ENCODE assay signal across 8 cellular contexts in the genomic region with DNA sequence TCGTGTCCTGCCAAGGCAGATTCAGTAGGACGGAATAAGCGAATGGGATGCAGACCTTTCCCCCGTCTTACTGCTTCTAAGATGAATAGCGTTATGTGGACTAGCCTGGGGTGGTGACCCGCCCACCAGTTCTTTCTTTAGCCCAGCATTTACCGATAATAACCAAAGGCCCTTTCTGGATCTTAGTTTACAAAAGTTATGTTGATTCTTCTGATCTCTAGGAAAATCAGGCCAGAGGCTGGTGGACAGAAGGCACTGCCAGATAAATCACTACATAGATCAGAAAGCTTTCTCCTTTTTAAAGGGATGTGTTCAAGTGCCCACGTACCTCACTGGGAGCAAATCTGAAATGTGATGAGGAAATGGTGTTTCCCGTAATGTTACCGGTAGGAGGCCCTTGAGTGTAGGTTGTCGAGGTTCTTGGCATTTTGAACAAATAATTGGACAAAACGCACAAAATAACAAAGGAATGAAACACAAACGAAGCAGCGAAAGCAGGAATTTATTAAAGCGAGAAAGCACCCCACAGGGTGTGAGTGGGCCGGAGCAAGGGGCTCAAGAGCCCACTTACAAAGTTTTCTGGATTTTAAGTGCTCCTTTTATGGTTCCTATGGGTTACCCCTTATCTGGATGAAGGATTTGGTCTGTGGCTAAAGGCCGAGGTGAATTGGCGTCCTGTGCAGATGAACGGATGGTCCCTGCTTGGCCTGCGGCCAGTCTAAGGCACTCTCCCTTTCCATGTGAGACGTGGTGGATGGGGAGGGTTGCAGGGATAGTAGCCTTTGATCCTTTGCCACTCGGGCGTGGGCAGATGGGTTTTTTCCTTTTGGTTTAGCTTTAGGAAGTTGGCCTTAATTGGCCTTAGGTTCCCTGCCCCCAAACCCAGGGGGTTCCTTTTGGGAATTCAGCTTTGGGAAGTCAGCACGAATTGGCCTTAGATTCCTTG. TPM values are rescaled to one million over a fixed set of nuclear protein-coding genes. Genes with fewer than 3 reads are reported as not detected.
A peak's percentile ranks its signal among the peaks of the same experiment; 100 is the strongest.
DNase-seq lines count a peak whose midpoint lies in the region; ATAC-seq and TF ChIP-seq lines count a peak whose summit lies in the region.

No MANE protein-coding gene starts in this region.

- TF ChIP-seq POLR2A in stomach (IDR thresholded peaks at IDR 0.05), result no peak

- DNase-seq in Calu3 (peak; percentile 15), stomach (no peak), HK-2 (ENCODE audit: unreplicated experiment) (no peak)
- DNase-seq in activated naive CD4-positive, alpha-beta T cell treated with anti-CD3 and anti-CD28 coated beads, Interleukin-2, amount 50 U/mL, for 72 hours (ENCODE audit: low spot score in 2 of 2), result no peak

- no TSS peak for BruUV-seq in Calu3 (replicated peaks; lab: Mats Ljungman, UMichigan)

- H3K4me1 Mint-ChIP-seq in Calu3 (ENCODE audit: low read depth, unreplicated experiment), result peaks cover 29% of the 10 kb centered on the region

- TF ChIP-seq EP300 in stomach (IDR thresholded peaks at IDR 0.05), result no peak

- no peak for TF ChIP-seq CTCF in Calu3 (IDR thresholded peaks at IDR 0.05; ENCODE audit: unreplicated experiment)
- no peak for TF ChIP-seq CTCF in stomach (IDR thresholded peaks at IDR 0.05)

- H3K36me3 ChIP-seq in HUES6 (ENCODE audit: control insufficient read depth, insufficient read depth, low read length) (no peaks in the 10 kb centered on the region), stomach (no peaks in the 10 kb centered on the region)

- no peaks in the 10 kb centered on the region for H3K9me3 Mint-ChIP-seq in Calu3 (ENCODE audit: low read depth, unreplicated experiment)
- H3K9me3 Mint-ChIP-seq in activated naive CD4-positive, alpha-beta T cell treated with anti-CD3 and anti-CD28 coated beads, Interleukin-2, amount 50 U/mL, for 72 hours, result no peaks in the 10 kb centered on the region

- H3K27ac Mint-ChIP-seq in Calu3 (ENCODE audit: unreplicated experiment), result peak overlapping the region; percentile 64
- peak overlapping the region; percentile 97 to 99 for H3K27ac Mint-ChIP-seq in activated naive CD4-positive, alpha-beta T cell treated with anti-CD3 and anti-CD28 coated beads, Interleukin-2, amount 50 U/mL, for 72 hours

- no peaks in the 10 kb centered on the region for H3K9me3 ChIP-seq in HUES6 (ENCODE audit: control insufficient read depth, insufficient read depth, low read depth, low read length)
- H3K9me3 ChIP-seq in iPS-18c (ENCODE audit: control insufficient read depth, insufficient read depth, low read length), result peaks cover 2% of the 10 kb centered on the region
- no peaks in the 10 kb centered on the region for H3K9me3 ChIP-seq in stomach

- 2 to 8% (median 5%) methylated on average over 23 to 24 of the region's 24 CpGs for WGBS in stomach, 5 donors

- H3K4me3 ChIP-seq in HUES6 (ENCODE audit: low read depth, low read length), result peak overlapping the region; percentile 90
- peak overlapping the region; percentile 91 for H3K4me3 ChIP-seq in iPS-18c (ENCODE audit: insufficient read depth, low read depth, low read length)
- H3K4me3 ChIP-seq in stomach, result peak overlapping the region; percentile 74 to 97 (median 90)

- no peaks in the 10 kb centered on the region for H3K27me3 ChIP-seq in HUES6 (ENCODE audit: control insufficient read depth, insufficient read depth, low read length)
- no peaks in the 10 kb centered on the region for H3K27me3 ChIP-seq in stomach

- H3K27ac ChIP-seq in HUES6 (ENCODE audit: low read depth, low read length) (no peak overlapping the region; the same call in 1 of the 2 replicates), stomach (peak overlapping the region; percentile 80 to 95 (median 92))

- ATAC-seq in activated naive CD4-positive, alpha-beta T cell treated with anti-CD3 and anti-CD28 coated beads, Interleukin-2, amount 50 U/mL, for 72 hours, result no peak
- ATAC-seq in GM19395 (IDR thresholded peaks at IDR 0.05; ENCODE audit: unreplicated experiment), result no peak
- ATAC-seq in HG03175 (IDR thresholded peaks at IDR 0.05; ENCODE audit: unreplicated experiment), result no peak

- H3K4me1 ChIP-seq in HUES6 (ENCODE audit: control insufficient read depth, insufficient read depth, low read length) (peaks cover 19% of the 10 kb centered on the region), stomach (peaks cover 34 to 84% (median 75%) of the 10 kb centered on the region in 4 donors)

- peaks cover 44% of the 10 kb centered on the region for H3K36me3 Mint-ChIP-seq in Calu3 (ENCODE audit: insufficient read depth, unreplicated experiment)
- peaks cover 14 to 18% of the 10 kb centered on the region in 2 donors for H3K36me3 Mint-ChIP-seq in activated naive CD4-positive, alpha-beta T cell treated with anti-CD3 and anti-CD28 coated beads, Interleukin-2, amount 50 U/mL, for 72 hours

- intact Hi-C loops in Calu3 (cut with micrococcal nuclease; ENCODE audit: unreplicated experiment) (loop anchor here (10.0 kb wide), 1 partner anchor 58 kb away; a partner anchor contains a TSS), stomach (cut with DNase I; ENCODE audit: low total_unique reads) (loop anchor here (10.0 kb wide), 1 partner anchor 58 kb away; a partner anchor contains a TSS)

- H3K4me3 Mint-ChIP-seq in Calu3 (ENCODE audit: low read depth, unreplicated experiment), result peak overlapping the region; percentile 88

- peak overlapping the region; percentile 71 for H3K9ac ChIP-seq in HUES6 (ENCODE audit: low read length)

- CTCF ChIA-PET in Calu3 (lab: Charles Lee), result interaction anchor here (1.5 kb wide), 1 partner anchor 57 kb away, joined by 11 read pairs; no protein-coding TSS in a partner anchor

- no peaks in the 10 kb centered on the region for H3K27me3 Mint-ChIP-seq in Calu3 (ENCODE audit: unreplicated experiment)

RNA-seq across cellular contexts. Expression of a gene that starts 1.0 kb away (rescaled TPM):
- total RNA-seq in Calu3 (2022) (108 and 119 TPM in 2 replicates), stomach (100 to 1,000 TPM in 1 of 5 donors, 10 to 100 TPM in 4; 61.2 to 119 (median 64.8) TPM)
- total RNA-seq in activated naive CD4-positive, alpha-beta T cell treated with anti-CD3 and anti-CD28 coated beads, Interleukin-2, amount 50 U/mL, for 72 hours, result 100 to 1,000 TPM in 1 of 2 donors, 10 to 100 TPM in 1; 58.8 to 128 TPM
- polyA plus RNA-seq in stomach, result 10 to 100 TPM; 38.8 to 62.3 (median 57.5) TPM

RNA-seq across cellular contexts. Expression of a gene that starts 3.1 kb away (rescaled TPM):
- 73.2 and 86.0 TPM in 2 replicates for total RNA-seq in Calu3 (2022)
- total RNA-seq in activated naive CD4-positive, alpha-beta T cell treated with anti-CD3 and anti-CD28 coated beads, Interleukin-2, amount 50 U/mL, for 72 hours, result 10 to 100 TPM; 77.9 to 95.4 TPM
- 100 to 1,000 TPM in 3 of 5 donors, 10 to 100 TPM in 2; 27.2 to 425 (median 107) TPM for total RNA-seq in stomach
- 100 to 1,000 TPM in 2 of 3 donors, 10 to 100 TPM in 1; 58.8 to 158 (median 155) TPM for polyA plus RNA-seq in stomach

RNA-seq across cellular contexts. Expression of a gene that starts 50.5 kb away (rescaled TPM):
- total RNA-seq in Calu3 (2022), result 1.1 and 1.5 TPM in 2 replicates
- 1 to 10 TPM in 1 of 2 donors, under 1 TPM in 1; 0.62 to 1.0 TPM for total RNA-seq in activated naive CD4-positive, alpha-beta T cell treated with anti-CD3 and anti-CD28 coated beads, Interleukin-2, amount 50 U/mL, for 72 hours
- total RNA-seq in stomach, result 100 to 1,000 TPM in 1 of 5 donors, 10 to 100 TPM in 3, 1 to 10 TPM in 1; 9.0 to 178 (median 16.8) TPM
- 10 to 100 TPM in 1 of 3 donors, 1 to 10 TPM in 2; 5.2 to 29.3 (median 5.3) TPM for polyA plus RNA-seq in stomach

RNA-seq across cellular contexts. Expression of a gene that starts 54.8 kb away (rescaled TPM):
- total RNA-seq in Calu3 (2022) (1.3 and 1.6 TPM in 2 replicates), stomach (10 to 100 TPM in 1 of 5 donors, 1 to 10 TPM in 1, under 1 TPM in 1, not detected in 2; 0.92 to 41.1 (median 5.9) TPM)
- total RNA-seq in activated naive CD4-positive, alpha-beta T cell treated with anti-CD3 and anti-CD28 coated beads, Interleukin-2, amount 50 U/mL, for 72 hours, result 1 to 10 TPM in 1 of 2 donors, under 1 TPM in 1; 0.16 to 1.7 TPM
- 1 to 10 TPM; 2.6 to 4.5 (median 3.1) TPM for polyA plus RNA-seq in stomach
